In genomic region chr11:14520086-14520901, GRCh38 we compare ENCODE assay signal across 8 cellular contexts.
DNase-seq lines count a peak whose midpoint lies in the region; ATAC-seq lines count a peak whose summit lies in the region.

Gene PSMA1 (minus strand): TSS chr11:14520386. CDS start chr11:14520299, 87 bp downstream.

- DNase-seq in CMK (ENCODE audit: low read depth): peak; percentile 90
- DNase-seq in HS-5 (ENCODE audit: low read depth): peak; percentile 86
- peak; percentile 89 for DNase-seq in NK-92 treated with Interleukin-12 subunit alpha and Interleukin-12 subunit beta, amount 100 ng/mL, for 24 hours (lab: John Stamatoyannopoulos, UW)
- DNase-seq in activated CD8-positive, alpha-beta memory T cell treated with anti-CD3 and anti-CD28 coated beads for 24 hours: peak; percentile 93
- DNase-seq in effector memory CD4-positive, alpha-beta T cell: peak; percentile 84 to 89 (median 87)
- peak; percentile 97 for DNase-seq in medulla oblongata (ENCODE audit: extremely low spot score)
- peak; percentile 87 for DNase-seq in stimulated activated CD8-positive, alpha-beta memory T cell treated with anti-CD3 and anti-CD28 coated beads, Interleukin-12 subunit alpha, Interleukin-12 subunit beta, amount 100 ng/mL, for 1 hour (ENCODE audit: low read depth)

- H3K4me3 ChIP-seq in effector memory CD4-positive, alpha-beta T cell (ENCODE audit: insufficient read depth, low read depth, low read length, poor library complexity, severe bottlenecking): peak within 1 kb of the TSS; percentile 87

- ATAC-seq in GM19468 (IDR thresholded peaks at IDR 0.05; ENCODE audit: extremely low read depth, unreplicated experiment): peak; percentile 94

- H3K36me3 ChIP-seq in effector memory CD4-positive, alpha-beta T cell (ENCODE audit: control insufficient read depth, insufficient read depth, low read length): peaks cover 8% of the 10 kb centered on the region

- peaks cover 16% of the 10 kb centered on the region for H3K4me1 ChIP-seq in effector memory CD4-positive, alpha-beta T cell (ENCODE audit: control insufficient read depth, insufficient read depth, low read length, poor library complexity, severe bottlenecking)

- H3K9me3 ChIP-seq in effector memory CD4-positive, alpha-beta T cell (ENCODE audit: control insufficient read depth, low read length): no peaks in the 10 kb centered on the region

- H3K27me3 ChIP-seq in effector memory CD4-positive, alpha-beta T cell (replicated peaks; ENCODE audit: control insufficient read depth, insufficient read depth, low read length, poor library complexity, severe bottlenecking): no peaks in the 10 kb centered on the region

- peak within 1 kb of the TSS; percentile 92 for H3K27ac ChIP-seq in effector memory CD4-positive, alpha-beta T cell (ENCODE audit: insufficient read depth, low read length, poor library complexity, severe bottlenecking)

Comparison
In these comparisons a context has a peak if more than half of its experiments do, and no peak if none do; other contexts are left out.
1. Peak in every context shown above with its lines: DNase-seq, ATAC-seq, H3K4me3 ChIP-seq and H3K27ac ChIP-seq.